In the genomic region with DNA sequence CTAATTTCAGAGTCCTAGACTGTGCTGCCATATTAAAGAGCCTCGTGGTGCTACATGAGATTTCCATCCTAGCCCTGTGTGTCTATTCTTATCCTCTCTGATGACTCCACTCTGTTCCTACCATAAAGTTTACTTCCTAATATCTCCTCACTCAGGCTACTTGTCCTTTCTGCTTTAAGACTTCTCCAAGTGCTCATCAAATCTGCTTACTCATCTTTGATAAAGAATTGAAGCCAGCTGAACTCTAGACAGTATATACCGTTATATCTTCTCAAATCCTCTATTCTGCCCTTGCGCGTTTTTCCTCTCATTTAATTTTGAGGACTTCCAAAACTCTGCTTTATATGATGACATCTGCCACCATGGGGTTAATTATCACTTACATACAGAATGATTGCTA, we compare ENCODE assay signal across 27 cellular contexts.
"Had no signal": no experiment of that assay in that cellular context is flagged by ENCODE, and none has a peak within 500 bp of the region (broad histone marks: within the 10 kb centered on the region; RNA-seq: fewer than 3 reads in every experiment).

No MANE protein-coding gene starts in this region.

- H3K9me3 ChIP-seq: suprapubic skin, testis, thoracic aorta, thyroid gland, tibial artery, transverse colon, upper lobe of right lung, uterus, vagina had no signal

- DNase-seq: stimulated activated CD4-positive, alpha-beta T cell treated with anti-CD3 and anti-CD28 coated beads, Interleukin-2, amount 100 ng/mL, for 48 hours; stimulated activated CD4-positive, alpha-beta T cell treated with anti-CD3 and anti-CD28 coated beads, Interleukin-4, amount 100 ng/mL, for 1 hour; stimulated activated CD4-positive, alpha-beta T cell treated with anti-CD3 and anti-CD28 coated beads, Interleukin-4, amount 100 ng/mL, for 24 hours; stimulated activated CD4-positive, alpha-beta T cell treated with anti-CD3 and anti-CD28 coated beads, Interleukin-4, amount 100 ng/mL, for 4 hours; stimulated activated CD8-positive, alpha-beta memory T cell treated with anti-CD3 and anti-CD28 coated beads, Interleukin-4, amount 100 ng/mL, for 48 hours; stimulated activated naive B cell treated with anti-CD40 and anti-IgM and Interleukin-4, amounts not matched to agents 10 μg/mL and 1 μg/mL and 100 μg/mL, for 72 hours; stimulated activated naive CD4-positive, alpha-beta T cell; stimulated activated naive CD4-positive, alpha-beta T cell treated with Interleukin-2 at 50 U/mL for 16 hours; stimulated activated naive CD8-positive, alpha-beta T cell treated with anti-CD3 and anti-CD28 coated beads, Interleukin-15, amount 100 ng/mL, for 72 hours; stimulated activated naive CD8-positive, alpha-beta T cell treated with anti-CD3 and anti-CD28 coated beads, Interleukin-15, Interleukin-2, amounts not matched to agents 100 U/mL and 50 U/mL, for 24 hours; stomach; substantia nigra; testis; thyroid gland; tibial artery; transverse colon; trophoblast cell; upper lobe of left lung; upper lobe of right lung; uterus had no signal

- FAIRE-seq: urothelium cell line had no signal

- H3K27me3 ChIP-seq: suprapubic skin, testis, thyroid gland, tibial artery, tibial nerve, transverse colon, upper lobe of left lung, uterus, vagina had no signal

- H3K27ac ChIP-seq: stomach, suprapubic skin, testis, thoracic aorta, thyroid gland, tibial artery, tibial nerve, transverse colon, upper lobe of left lung, upper lobe of right lung, uterus, vagina had no signal

- ATAC-seq: stimulated activated effector memory CD8-positive, alpha-beta T cell treated with anti-CD3 and anti-CD28 coated beads, Interleukin-12 subunit alpha, Interleukin-12 subunit beta, amount 100 ng/mL, for 72 hours; stimulated activated memory B cell treated with anti-CD40 and anti-IgM and Interleukin-4, amounts not matched to agents 10 μg/mL and 1 μg/mL and 100 μg/mL, for 72 hours; stimulated activated naive B cell treated with anti-CD40 and anti-IgM and Interleukin-4, amounts not matched to agents 10 μg/mL and 1 μg/mL and 100 μg/mL, for 72 hours; stimulated activated naive CD8-positive, alpha-beta T cell treated with anti-CD3 and anti-CD28 coated beads, Interleukin-15, amount 100 ng/mL, for 72 hours; stimulated activated naive CD8-positive, alpha-beta T cell treated with anti-CD3 and anti-CD28 coated beads, Interleukin-15, Interleukin-2, amounts not matched to agents 100 U/mL and 50 U/mL, for 24 hours; upper lobe of right lung had no signal

- H3K36me3 ChIP-seq: stomach, suprapubic skin, thoracic aorta, thyroid gland, tibial artery, tibial nerve, transverse colon, upper lobe of left lung, upper lobe of right lung, uterus, vagina had no signal

- H3K4me3 ChIP-seq: stomach, suprapubic skin, testis, thoracic aorta, thyroid gland, tibial artery, tibial nerve, transverse colon, upper lobe of left lung, upper lobe of right lung, uterus, vagina had no signal

- H3K4me1 ChIP-seq: stomach, suprapubic skin, testis, thyroid gland, tibial artery, tibial nerve, transverse colon, upper lobe of left lung, upper lobe of right lung, uterus, vagina had no signal
